ENCODE assay signal across 8 cellular contexts in the genomic region with DNA sequence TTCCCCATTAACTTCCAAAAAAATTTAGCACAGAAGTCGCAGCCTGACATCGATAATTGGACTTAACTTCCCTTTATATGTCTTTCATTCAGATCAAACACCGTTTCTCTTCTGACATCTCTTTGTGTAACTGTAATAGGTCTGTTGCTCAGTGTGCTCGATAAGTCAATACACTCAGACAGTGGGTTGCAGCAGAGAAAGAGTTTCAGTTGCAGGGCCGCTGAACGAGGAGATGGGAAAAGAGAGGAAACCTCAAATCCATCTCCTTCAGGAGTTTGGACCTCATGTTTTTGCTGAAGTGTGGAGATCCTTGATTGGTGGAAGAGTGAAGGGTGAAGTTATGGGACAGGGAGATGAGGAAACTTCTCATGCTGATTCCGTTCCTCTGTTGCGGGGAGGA. TPM values are rescaled to one million over a fixed set of nuclear protein-coding genes. Genes with fewer than 3 reads are reported as not detected.
DNase-seq lines count a peak whose midpoint lies in the region; ATAC-seq and TF ChIP-seq lines count a peak whose summit lies in the region.

No MANE protein-coding gene starts in this region.

- no peak for TF ChIP-seq POLR2A in right lobe of liver (IDR thresholded peaks at IDR 0.05)

- intact Hi-C loops in left ventricle myocardium superior (cut with micrococcal nuclease), result no loop called here
- intact Hi-C loops in ascending aorta (cut with DNase I), result loop anchor here (5.0 kb wide), 2 partner anchors 144 to 541 kb away; a partner anchor contains a TSS
- intact Hi-C loops in right lobe of liver (cut with DNase I), result no loop called here
- intact Hi-C loops in upper lobe of right lung (cut with DNase I), result no loop called here

- H3K4me3 ChIP-seq in cardiac muscle cell (peak overlapping the region; percentile 55), ascending aorta (peak overlapping the region; percentile 89 to 98), right lobe of liver (peak overlapping the region; percentile 93 to 100 (median 97)), upper lobe of right lung (peak overlapping the region; percentile 98)

- H3K9me3 ChIP-seq in cardiac muscle cell (ENCODE audit: low read depth), result no peaks in the 10 kb centered on the region
- no peaks in the 10 kb centered on the region for H3K9me3 ChIP-seq in ascending aorta
- no peaks in the 10 kb centered on the region for H3K9me3 ChIP-seq in right lobe of liver
- no peaks in the 10 kb centered on the region for H3K9me3 ChIP-seq in upper lobe of right lung

- H3K36me3 ChIP-seq in cardiac muscle cell (no peaks in the 10 kb centered on the region), ascending aorta (no peaks in the 10 kb centered on the region), right lobe of liver (no peaks in the 10 kb centered on the region), upper lobe of right lung (peaks cover 4% of the 10 kb centered on the region)

- H3K27ac ChIP-seq in cardiac muscle cell, result peak overlapping the region; percentile 87
- no peak overlapping the region for H3K27ac ChIP-seq in ascending aorta
- no peak overlapping the region for H3K27ac ChIP-seq in right lobe of liver
- H3K27ac ChIP-seq in upper lobe of right lung, result no peak overlapping the region

- H3K4me1 ChIP-seq in cardiac muscle cell (ENCODE audit: low read depth) (peaks cover 10% of the 10 kb centered on the region), ascending aorta (peaks cover 9 to 18% of the 10 kb centered on the region in 2 donors), right lobe of liver (peaks cover 0 to 23% (median 12%) of the 10 kb centered on the region in 4 donors), upper lobe of right lung (peaks cover 23% of the 10 kb centered on the region)

- TF ChIP-seq CTCF in cardiac muscle cell (IDR thresholded peaks at IDR 0.05; ENCODE audit: low read depth, low read length), result no peak
- TF ChIP-seq CTCF in ascending aorta (IDR thresholded peaks at IDR 0.05), result no peak
- TF ChIP-seq CTCF in right lobe of liver (IDR thresholded peaks at IDR 0.05), result no peak
- no peak for TF ChIP-seq CTCF in upper lobe of right lung (IDR thresholded peaks at IDR 0.05)

- DNase-seq in cardiac muscle cell (ENCODE audit: low read depth in 1 of 2, low spot score in 1 of 2) (peak in 1 of 2 donors; percentile 14), left ventricle myocardium superior (no peak), ascending aorta (ENCODE audit: low spot score in 2 of 2) (no peak), right lobe of liver (no peak), upper lobe of right lung (no peak), left lobe of liver (ENCODE audit: low spot score) (no peak), NCI-H345 treated with DMSO at 0.1 percent for 48 hours (lab: John Stamatoyannopoulos, UW; ENCODE audit: unreplicated experiment) (no peak)

- no peaks in the 10 kb centered on the region for H3K27me3 ChIP-seq in cardiac muscle cell
- no peaks in the 10 kb centered on the region for H3K27me3 ChIP-seq in ascending aorta
- H3K27me3 ChIP-seq in right lobe of liver, result no peaks in the 10 kb centered on the region
- H3K27me3 ChIP-seq in upper lobe of right lung, result no peaks in the 10 kb centered on the region

- no peak for ATAC-seq in left ventricle myocardium superior
- ATAC-seq in right lobe of liver, result no peak
- ATAC-seq in upper lobe of right lung, result no peak
- ATAC-seq in left lobe of liver, result no peak
- no peak for ATAC-seq in HG03457 (IDR thresholded peaks at IDR 0.05; ENCODE audit: unreplicated experiment)

- WGBS in right lobe of liver (ENCODE audit: insufficient coverage, low coverage, low lambda C conversion rate, missing lambda C conversion rate), result 32% methylated on average over 8 of the region's 8 CpGs

RNA-seq across cellular contexts. Expression of a gene that starts 1.1 kb away (rescaled TPM):
- 56.8 and 65.4 TPM in 2 replicates for total RNA-seq in cardiac muscle cell
- 92.0 and 116 TPM in 2 replicates for polyA plus RNA-seq in cardiac muscle cell
- total RNA-seq in left ventricle myocardium superior, result 79.8 TPM
- 23.6 TPM for total RNA-seq in ascending aorta
- total RNA-seq in right lobe of liver, result 10 to 100 TPM; 17.5 to 39.5 (median 21.0) TPM
- total RNA-seq in upper lobe of right lung, result 25.7 TPM
- 23.6 TPM for total RNA-seq in left lobe of liver

RNA-seq across cellular contexts. Expression of a gene that starts 32.8 kb away (rescaled TPM):
- total RNA-seq in cardiac muscle cell (2.1 and 2.3 TPM in 2 replicates), left ventricle myocardium superior (0.25 TPM), ascending aorta (not detected), right lobe of liver (10 to 100 TPM; 17.5 to 66.8 (median 60.3) TPM), upper lobe of right lung (3.7 TPM), left lobe of liver (72.1 TPM)
- polyA plus RNA-seq in cardiac muscle cell, result 2.3 and 2.4 TPM in 2 replicates
